ENCODE assay signal across 13 cellular contexts in genomic region chr13:35917252-35917941, GRCh38.
DNase-seq lines count a peak whose midpoint lies in the region; ATAC-seq and TF ChIP-seq lines count a peak whose summit lies in the region.
"Had no signal": no experiment of that assay in that cellular context is flagged by ENCODE, and none has a peak within 500 bp of the region (broad histone marks: within the 10 kb centered on the region; RNA-seq: fewer than 3 reads in every experiment).

No MANE protein-coding gene starts in this region.

- intact Hi-C loops in tibial artery (cut with DNase I; ENCODE audit: low total_unique reads), result no loop called here

- no peak for TF ChIP-seq CTCF in epithelial cell of proximal tubule (conservative IDR thresholded peaks at IDR 0.05; ENCODE audit: low read depth, low read length)
- TF ChIP-seq CTCF in tibial artery (IDR thresholded peaks at IDR 0.05), result no peak

- DNase-seq in epithelial cell of proximal tubule (ENCODE audit: low read depth), result no peak
- DNase-seq in tibial artery, result no peak
- DNase-seq in NCI-H526 treated with DMSO at 0.1 percent for 48 hours (lab: John Stamatoyannopoulos, UW), result no peak
- no peak for DNase-seq in activated T-cell treated with anti-CD3 and anti-CD28 coated beads, Interleukin-2, amount 50 U/mL, for 72 hours
- no peak for DNase-seq in activated CD8-positive, alpha-beta memory T cell treated with anti-CD3 and anti-CD28 coated beads for 24 hours
- DNase-seq: activated CD4-positive, alpha-beta T cell treated with anti-CD3 and anti-CD28 coated beads, Interleukin-2, amount 50 U/mL, for 48 hours; islet precursor cell; NCI-H2029 treated with DMSO at 0.1 percent for 48 hours; psoas muscle; SHP77 treated with DMSO at 0.1 percent for 48 hours had no signal

- H3K27me3 Mint-ChIP-seq in activated T-cell treated with anti-CD3 and anti-CD28 coated beads, Interleukin-2, amount 50 U/mL, for 72 hours (ENCODE audit: low read depth), result no peaks in the 10 kb centered on the region

- no peaks in the 10 kb centered on the region for H3K36me3 Mint-ChIP-seq in activated T-cell treated with anti-CD3 and anti-CD28 coated beads, Interleukin-2, amount 50 U/mL, for 72 hours (ENCODE audit: insufficient read depth in 2 of 2)

- H3K9ac ChIP-seq in HUES48 (ENCODE audit: low read depth, low read length), result no peak overlapping the region

- no peak overlapping the region for H3K4me3 Mint-ChIP-seq in activated T-cell treated with anti-CD3 and anti-CD28 coated beads, Interleukin-2, amount 50 U/mL, for 72 hours

- H3K36me3 ChIP-seq in HUES48 (ENCODE audit: control insufficient read depth, insufficient read depth, low read length), result no peaks in the 10 kb centered on the region
- H3K36me3 ChIP-seq in tibial artery, result no peaks in the 10 kb centered on the region

- H3K9me3 ChIP-seq in HUES48 (ENCODE audit: control insufficient read depth, insufficient read depth, low read length), result peaks cover 4% of the 10 kb centered on the region; the same call in 1 of the 2 replicates
- no peaks in the 10 kb centered on the region for H3K9me3 ChIP-seq in tibial artery
- H3K9me3 ChIP-seq: psoas muscle had no signal

- ATAC-seq in GM19438 (IDR thresholded peaks at IDR 0.05; ENCODE audit: low read depth, unreplicated experiment), result peak; percentile 56
- ATAC-seq in activated T-cell treated with anti-CD3 and anti-CD28 coated beads, Interleukin-2, amount 50 U/mL, for 72 hours (replicated peaks in 1 of 2), result no peak
- ATAC-seq: psoas muscle had no signal

- no peak overlapping the region for H3K27ac Mint-ChIP-seq in activated T-cell treated with anti-CD3 and anti-CD28 coated beads, Interleukin-2, amount 50 U/mL, for 72 hours

- H3K4me1 ChIP-seq in HUES48 (ENCODE audit: control insufficient read depth, insufficient read depth, low read length), result peaks cover 48% of the 10 kb centered on the region
- H3K4me1 ChIP-seq in tibial artery, result peaks cover 0 to 17% (median 7%) of the 10 kb centered on the region in 4 donors
- H3K4me1 ChIP-seq: psoas muscle had no signal

- H3K27me3 ChIP-seq in HUES48 (ENCODE audit: control insufficient read depth, insufficient read depth, low read length) (no peaks in the 10 kb centered on the region), tibial artery (no peaks in the 10 kb centered on the region)

- H3K4me1 Mint-ChIP-seq in activated T-cell treated with anti-CD3 and anti-CD28 coated beads, Interleukin-2, amount 50 U/mL, for 72 hours (ENCODE audit: low read depth), result no peaks in the 10 kb centered on the region

- H3K27ac ChIP-seq in HUES48 (ENCODE audit: low read depth, low read length), result peak overlapping the region; percentile 13
- H3K27ac ChIP-seq in tibial artery, result peak overlapping the region; percentile 36 to 41
- H3K27ac ChIP-seq: epithelial cell of prostate, psoas muscle had no signal

- peaks cover 0 to 2% of the 10 kb centered on the region in 2 donors for H3K9me3 Mint-ChIP-seq in activated T-cell treated with anti-CD3 and anti-CD28 coated beads, Interleukin-2, amount 50 U/mL, for 72 hours

- H3K4me3 ChIP-seq in HUES48 (ENCODE audit: low read depth, low read length), result no peak overlapping the region
- peak overlapping the region; percentile 13 for H3K4me3 ChIP-seq in epithelial cell of proximal tubule (ENCODE audit: low read depth, low read length)
- H3K4me3 ChIP-seq in tibial artery, result peak overlapping the region; percentile 30 to 31
- H3K4me3 ChIP-seq: psoas muscle had no signal
